1 cellular context compared by ENCODE assay signal in the genomic region with DNA sequence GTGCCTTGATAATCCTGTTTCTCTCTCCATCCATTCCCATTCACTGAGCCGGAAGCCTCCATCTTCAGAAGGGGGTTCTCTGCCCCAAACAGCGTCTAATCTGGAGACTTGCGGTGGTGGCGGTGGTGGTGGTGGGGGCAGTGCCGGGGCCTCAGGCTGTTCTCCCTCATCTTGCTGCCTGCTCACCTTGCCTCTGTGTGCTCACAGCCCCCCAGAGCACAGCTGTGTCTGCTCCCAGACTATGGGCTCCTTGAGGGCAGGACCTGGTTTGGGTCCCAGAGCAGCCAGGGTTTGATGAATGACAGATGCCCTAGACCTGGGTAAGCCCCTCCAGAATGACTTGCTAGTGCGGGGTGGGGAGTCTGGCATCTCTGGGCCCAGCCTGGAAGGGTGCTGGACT.
TF ChIP-seq lines count a peak whose summit lies in the region.

No MANE protein-coding gene starts in this region.

TF ChIP-seq in GM23338, 12 proteins besides CTCF, POLR2A, EP300 and RAD21:
- no peak for TF ChIP-seq ZNF114 (CRISPR knock-in tag; IDR thresholded peaks at IDR 0.05)
- no peak for TF ChIP-seq ZNF331 (CRISPR knock-in tag; IDR thresholded peaks at IDR 0.05; ENCODE audit: low read depth)
